ENCODE assay signal across 4 cellular contexts in genomic region chr5:169140215-169140614, GRCh38.
DNase-seq lines count a peak whose midpoint lies in the region; ATAC-seq and TF ChIP-seq lines count a peak whose summit lies in the region.
"Not testable (repeated sequence)": the region's sequence is repeated elsewhere in the genome, so short reads cannot be mapped to it uniquely, and the experiment has no call there.

No MANE protein-coding gene starts in this region.

- CTCF ChIA-PET in HEK293 (lab: Yijun Ruan, JAX), result not testable (repeated sequence)
- CTCF ChIA-PET in RWPE1 (lab: Yijun Ruan, JAX), result interaction anchor here (0.7 kb wide), 2 partner anchors 24 to 434 kb away, joined by 3 to 5 read pairs; no protein-coding TSS in a partner anchor

- TF ChIP-seq EP300 in Ishikawa (IDR thresholded peaks at IDR 0.05; ENCODE audit: borderline replicate concordance), result not testable (repeated sequence)

- not testable (repeated sequence) for H3K9me3 ChIP-seq in HEK293 (ENCODE audit: control insufficient read depth, insufficient read depth, low read depth, low read length); left lung

- not testable (repeated sequence) for H3K27ac ChIP-seq in HEK293 (ENCODE audit: extremely low read depth, low read depth, low read length); left lung
- peak overlapping the region; percentile 30; the same call in 1 of the 2 replicates for H3K27ac ChIP-seq in RWPE1

- H3K4me1 ChIP-seq in HEK293 (ENCODE audit: control insufficient read depth, insufficient read depth, low read length); left lung: not testable (repeated sequence)

- not testable (repeated sequence) for TF ChIP-seq CTCF in HEK293 (tag by site-specific recombination; IDR thresholded peaks at IDR 0.05); RWPE1 (conservative IDR thresholded peaks at IDR 0.05; ENCODE audit: low read depth); left lung (IDR thresholded peaks at IDR 0.05)

- intact Hi-C loops in left lung (cut with DNase I), result not testable (repeated sequence)

- POLR2A ChIA-PET in HEK293 (lab: Yijun Ruan, JAX); RWPE1 (lab: Yijun Ruan, JAX; ENCODE audit: low non-redundant PET): not testable (repeated sequence)

- H3K27me3 ChIP-seq in left lung, result not testable (repeated sequence)

- ATAC-seq in left lung, result peak; percentile 21

- H3K4me3 ChIP-seq in HEK293 (ENCODE audit: low read depth, low read length); left lung: not testable (repeated sequence)

- H3K36me3 ChIP-seq in HEK293 (ENCODE audit: control insufficient read depth in 2 of 2, insufficient read depth in 1 of 2, low read length in 2 of 2); left lung: not testable (repeated sequence)

- not testable (repeated sequence) for DNase-seq in RWPE1 (ENCODE audit: low spot score); left lung

- TF ChIP-seq RAD21 in Ishikawa (IDR thresholded peaks at IDR 0.05; ENCODE audit: low read depth), result not testable (repeated sequence)

TF ChIP-seq in HEK293, 187 proteins besides CTCF, POLR2A, EP300 and RAD21:
- TF ChIP-seq ZNF362 (tag by site-specific recombination; IDR thresholded peaks at IDR 0.05), result 0 out of 2 replicates have a peak, but pooled peaks have one; percentile 71

TF ChIP-seq in Ishikawa, 13 proteins besides CTCF, POLR2A, EP300 and RAD21:
- TF ChIP-seq CEBPB (IDR thresholded peaks at IDR 0.05), result peak; percentile 46
